Comparison of ENCODE assay signal across 8 cellular contexts in genomic region chr3:134904333-134904771, GRCh38.
A peak's percentile ranks its signal among the peaks of the same experiment; 100 is the strongest.
DNase-seq lines count a peak whose midpoint lies in the region; ATAC-seq and TF ChIP-seq lines count a peak whose summit lies in the region.

No MANE protein-coding gene starts in this region.

- peaks cover 6% of the 10 kb centered on the region for H3K4me1 Mint-ChIP-seq in activated CD8-positive, alpha-beta T cell treated with anti-CD3 and anti-CD28 coated beads, Interleukin-2, amount 10 ng/mL, durations not matched to agents 7 days and 5 days (ENCODE audit: low read depth)
- no peaks in the 10 kb centered on the region for H3K4me1 Mint-ChIP-seq in mesothelial cell of epicardium

- peaks cover 17% of the 10 kb centered on the region for H3K27me3 Mint-ChIP-seq in activated CD8-positive, alpha-beta T cell treated with anti-CD3 and anti-CD28 coated beads, Interleukin-2, amount 10 ng/mL, durations not matched to agents 7 days and 5 days (ENCODE audit: low read depth)
- H3K27me3 Mint-ChIP-seq in mesothelial cell of epicardium (ENCODE audit: low read depth), result peaks cover 26% of the 10 kb centered on the region

- no peak overlapping the region for H3K4me3 Mint-ChIP-seq in activated CD8-positive, alpha-beta T cell treated with anti-CD3 and anti-CD28 coated beads, Interleukin-2, amount 10 ng/mL, durations not matched to agents 7 days and 5 days
- no peak overlapping the region for H3K4me3 Mint-ChIP-seq in mesothelial cell of epicardium

- POLR2A ChIA-PET in activated CD8-positive, alpha-beta T cell treated with anti-CD3 and anti-CD28 coated beads, Interleukin-2, amount 10 ng/mL, durations not matched to agents 7 days and 5 days (lab: Charles Lee), result no interaction called here

- TF ChIP-seq CTCF in mesothelial cell of epicardium (IDR thresholded peaks at IDR 0.05; ENCODE audit: unreplicated experiment), result no peak

- no peaks in the 10 kb centered on the region for H3K9me3 Mint-ChIP-seq in activated CD8-positive, alpha-beta T cell treated with anti-CD3 and anti-CD28 coated beads, Interleukin-2, amount 10 ng/mL, durations not matched to agents 7 days and 5 days (ENCODE audit: insufficient read depth)
- H3K9me3 Mint-ChIP-seq in mesothelial cell of epicardium, result no peaks in the 10 kb centered on the region

- ATAC-seq in GM19025 (IDR thresholded peaks at IDR 0.05; ENCODE audit: low read depth, unreplicated experiment), result peak; percentile 86
- peak; percentile 69 for ATAC-seq in HG02970 (IDR thresholded peaks at IDR 0.05; ENCODE audit: low FRiP score, unreplicated experiment)
- ATAC-seq in activated CD8-positive, alpha-beta T cell treated with anti-CD3 and anti-CD28 coated beads, Interleukin-2, amount 10 ng/mL, durations not matched to agents 7 days and 5 days, result no peak

- DNase-seq in Ammon's horn (ENCODE audit: low spot score) (peak; percentile 43), HUDEP-2 (lab: John Stamatoyannopoulos, UW; ENCODE audit: unreplicated experiment in 76 of 76) (no peak), GOT3 (lab: John Stamatoyannopoulos, UW) (no peak), mesothelial cell of epicardium (ENCODE audit: low spot score in 2 of 2, unreplicated experiment in 2 of 2) (no peak), putamen (ENCODE audit: low spot score) (no peak)
- DNase-seq in activated CD8-positive, alpha-beta T cell treated with anti-CD3 and anti-CD28 coated beads, Interleukin-2, amount 10 ng/mL, durations not matched to agents 7 days and 5 days, result peak; percentile 34

- no peaks in the 10 kb centered on the region for H3K36me3 Mint-ChIP-seq in activated CD8-positive, alpha-beta T cell treated with anti-CD3 and anti-CD28 coated beads, Interleukin-2, amount 10 ng/mL, durations not matched to agents 7 days and 5 days (ENCODE audit: low read depth)
- H3K36me3 Mint-ChIP-seq in mesothelial cell of epicardium, result no peaks in the 10 kb centered on the region

- H3K27ac Mint-ChIP-seq in activated CD8-positive, alpha-beta T cell treated with anti-CD3 and anti-CD28 coated beads, Interleukin-2, amount 10 ng/mL, durations not matched to agents 7 days and 5 days, result no peak overlapping the region
- no peak overlapping the region for H3K27ac Mint-ChIP-seq in mesothelial cell of epicardium

- CTCF ChIA-PET in activated CD8-positive, alpha-beta T cell treated with anti-CD3 and anti-CD28 coated beads, Interleukin-2, amount 10 ng/mL, durations not matched to agents 7 days and 5 days (lab: Charles Lee), result no interaction called here

Comparison
In these comparisons a context has a peak if more than half of its experiments do, and no peak if none do; other contexts are left out.
1. DNase-seq: peak in Ammon's horn (single experiment) and activated CD8-positive, alpha-beta T cell treated with anti-CD3 and anti-CD28 coated beads, Interleukin-2, amount 10 ng/mL, durations not matched to agents 7 days and 5 days (single experiment); none in HUDEP-2 (0 of 76), GOT3 (single experiment), mesothelial cell of epicardium (0 of 2) and putamen (single experiment).